Comparison of ENCODE assay signal across 35 cellular contexts in genomic region chr2:123036300-123036699, GRCh38.
"Had no signal": no experiment of that assay in that cellular context is flagged by ENCODE, and none has a peak within 500 bp of the region (broad histone marks: within the 10 kb centered on the region; RNA-seq: fewer than 3 reads in every experiment).

No MANE protein-coding gene starts in this region.

- H3K36me3 ChIP-seq: MG63 had no signal

- DNase-seq: Karpas-422, Kasumi-1, KG1, MG63, MM.1S, MV-4-11, NCI-H1048, NCI-H1092, NCI-H1092 treated with DMSO at 0.1 percent for 48 hours, NCI-H1105, NCI-H1105 treated with DMSO at 0.1 percent for 48 hours, NCI-H1417, NCI-H1417 treated with DMSO at 0.1 percent for 48 hours, NCI-H1436, NCI-H1436 treated with DMSO at 0.1 percent for 48 hours, NCI-H146, NCI-H1694, NCI-H1694 treated with DMSO at 0.1 percent for 48 hours, NCI-H187, NCI-H187 treated with DMSO at 0.1 percent for 48 hours, NCI-H1930, NCI-H2029, NCI-H2029 treated with DMSO at 0.1 percent for 48 hours, NCI-H2081, NCI-H2081 treated with DMSO at 0.1 percent for 48 hours, NCI-H2107, NCI-H2171, NCI-H2171 treated with DMSO at 0.1 percent for 48 hours, NCI-H2227 treated with DMSO at 0.1 percent for 48 hours, NCI-H226, NCI-H345, NCI-H446, NCI-H446 treated with DMSO at 0.1 percent for 48 hours, NCI-H510A had no signal

- H3K27ac ChIP-seq: KMS-11 had no signal

- H3K9ac ChIP-seq: KMS-11 had no signal

- H3K27me3 ChIP-seq: MG63 had no signal

- H3K4me3 ChIP-seq: MG63 had no signal
